ENCODE assay signal across 10 cellular contexts in the genomic region with DNA sequence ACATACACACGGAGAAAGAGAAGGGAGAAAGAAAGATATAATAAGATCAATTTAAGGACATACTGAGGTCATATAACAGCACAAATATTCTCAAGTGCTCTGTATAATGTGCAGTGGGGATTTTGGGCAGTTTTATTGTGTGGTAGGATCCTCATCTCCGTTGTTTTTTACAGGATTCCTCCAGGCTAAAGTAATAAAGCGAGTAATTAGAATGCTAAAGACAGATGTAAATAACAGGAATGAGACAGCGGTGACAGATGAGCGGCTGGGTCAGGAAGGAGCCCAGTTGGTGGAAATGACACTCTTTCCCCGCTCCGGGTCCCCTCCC. TPM values are rescaled to one million over a fixed set of nuclear protein-coding genes. Genes with fewer than 3 reads are reported as not detected.
DNase-seq lines count a peak whose midpoint lies in the region; ATAC-seq, FAIRE-seq and TF ChIP-seq lines count a peak whose summit lies in the region.
"Had no signal": no experiment of that assay in that cellular context is flagged by ENCODE, and none has a peak within 500 bp of the region (broad histone marks: within the 10 kb centered on the region; RNA-seq: fewer than 3 reads in every experiment).

No MANE protein-coding gene starts in this region.

- TF ChIP-seq POLR2A in GM12892 (IDR thresholded peaks at IDR 0.05; ENCODE audit: low read depth, low read length): no peak

- H4K20me1 ChIP-seq in MM.1S (ENCODE audit: insufficient read depth, low read length): no peaks in the 10 kb centered on the region

- peak overlapping the region; percentile 19 for H3K27ac Mint-ChIP-seq in endothelial cell (ENCODE audit: unreplicated experiment)

- H3K9me2 ChIP-seq in MM.1S (replicated peaks; ENCODE audit: insufficient read depth, low read length): no peaks in the 10 kb centered on the region

- no peaks in the 10 kb centered on the region for H3K27me3 ChIP-seq in MM.1S (replicated peaks; ENCODE audit: insufficient read depth, low read length)
- peaks cover 80% of the 10 kb centered on the region for H3K27me3 ChIP-seq in neuron (ENCODE audit: insufficient read depth, low read length)

- H3K4me1 Mint-ChIP-seq in endothelial cell (ENCODE audit: unreplicated experiment): peaks cover 27% of the 10 kb centered on the region

- peak overlapping the region; percentile 52 for H3K4me3 ChIP-seq in AG10803 (ENCODE audit: low read length)
- H3K4me3 ChIP-seq in MM.1S (ENCODE audit: low read length): peak overlapping the region; percentile 47
- peak overlapping the region; percentile 36 for H3K4me3 ChIP-seq in neuron (ENCODE audit: low read length)

- no peaks in the 10 kb centered on the region for H3F3A ChIP-seq in MM.1S (ENCODE audit: insufficient read depth, low read length)

- no peak overlapping the region for H3K27ac ChIP-seq in MM.1S (ENCODE audit: low read length)

- no peak for TF ChIP-seq CTCF in AG10803 (conservative IDR thresholded peaks at IDR 0.05; ENCODE audit: low read length)
- TF ChIP-seq CTCF in MM.1S (IDR thresholded peaks at IDR 0.05; ENCODE audit: low read length): no peak
- TF ChIP-seq CTCF in endothelial cell (IDR thresholded peaks at IDR 0.05; ENCODE audit: unreplicated experiment): no peak

- no peak overlapping the region for H3K9ac ChIP-seq in MM.1S (ENCODE audit: low read length)

- ATAC-seq in GM21515 (IDR thresholded peaks at IDR 0.05; ENCODE audit: unreplicated experiment): no peak
- ATAC-seq in HG03095 (IDR thresholded peaks at IDR 0.05; ENCODE audit: unreplicated experiment): no peak

- no peak for FAIRE-seq in GM12892 (lab: Jason Lieb, UNC)

- H3K27me3 Mint-ChIP-seq in endothelial cell (ENCODE audit: unreplicated experiment): peaks cover 13% of the 10 kb centered on the region

- peak overlapping the region; percentile 50 for H2AFZ ChIP-seq in MM.1S (ENCODE audit: low read length)
- H2AFZ ChIP-seq in neuron (ENCODE audit: low read depth, low read length): no peak overlapping the region

- peak overlapping the region; percentile 56 for H3K4me2 ChIP-seq in MM.1S (ENCODE audit: low read depth, low read length)

- DNase-seq in AG10803 (ENCODE audit: low read depth) (no peak), MM.1S (no peak), endothelial cell (ENCODE audit: low spot score) (no peak), GM12892 (ENCODE audit: insufficient read length) (no peak)
- DNase-seq in activated CD4-positive, CD25-positive, alpha-beta regulatory T cell (lab: John Stamatoyannopoulos, UW): no peak
- DNase-seq: HCEC 1CT had no signal

- no peaks in the 10 kb centered on the region for H3K79me2 ChIP-seq in MM.1S (ENCODE audit: low read length)

- H3K4me1 ChIP-seq in MM.1S (ENCODE audit: low read length) (no peaks in the 10 kb centered on the region), neuron (ENCODE audit: insufficient read depth, low read length) (peaks cover 2% of the 10 kb centered on the region)

- H3K4me3 Mint-ChIP-seq in endothelial cell (ENCODE audit: unreplicated experiment): peak overlapping the region; percentile 83

- H3K9me3 ChIP-seq in MM.1S (replicated peaks; ENCODE audit: insufficient read depth, low read length) (no peaks in the 10 kb centered on the region), neuron (ENCODE audit: low read length) (no peaks in the 10 kb centered on the region)

- H3K9me3 Mint-ChIP-seq in endothelial cell (ENCODE audit: unreplicated experiment): no peaks in the 10 kb centered on the region

- H3K36me3 Mint-ChIP-seq in endothelial cell (ENCODE audit: low read depth, unreplicated experiment): no peaks in the 10 kb centered on the region

- H3K36me3 ChIP-seq in MM.1S (replicated peaks; ENCODE audit: insufficient read depth, low read length): no peaks in the 10 kb centered on the region
- H3K36me3 ChIP-seq in neuron (ENCODE audit: insufficient read depth, low read length): no peaks in the 10 kb centered on the region

RNA-seq across cellular contexts. Expression of a gene that starts 15.9 kb away (rescaled TPM):
- 0.59 TPM for total RNA-seq in endothelial cell (ENCODE audit: unreplicated experiment)
- not detected for polyA plus RNA-seq in GM12892 (2012; ENCODE audit: missing spikeins)
- total RNA-seq: activated CD8-positive, alpha-beta memory T cell treated with anti-CD3 and anti-CD28 coated beads for 36 hours had no signal
